ENCODE assay signal across 15 cellular contexts in the genomic region with DNA sequence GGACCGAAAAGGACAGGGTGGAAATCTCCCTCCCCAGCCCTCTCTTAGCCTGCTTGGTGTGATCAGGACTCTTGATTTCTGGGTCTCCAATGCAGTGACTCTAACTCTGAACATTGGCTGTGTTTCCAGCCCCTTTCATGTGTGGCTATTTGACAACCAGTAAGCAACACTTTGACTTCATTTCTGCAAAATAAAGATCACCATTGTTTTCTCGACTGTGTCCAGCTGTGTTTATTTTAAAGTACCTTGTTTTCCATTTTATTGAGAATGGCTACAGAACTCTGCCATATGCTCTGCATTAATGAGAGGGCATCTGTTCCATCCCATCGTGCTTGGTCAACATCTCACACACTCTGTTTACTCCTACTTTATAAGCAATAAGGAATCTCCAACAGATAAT.
DNase-seq lines count a peak whose midpoint lies in the region; ATAC-seq lines count a peak whose summit lies in the region.
"Had no signal": no experiment of that assay in that cellular context is flagged by ENCODE, and none has a peak within 500 bp of the region (broad histone marks: within the 10 kb centered on the region; RNA-seq: fewer than 3 reads in every experiment).

No MANE protein-coding gene starts in this region.

- no peaks in the 10 kb centered on the region for H3K27me3 Mint-ChIP-seq in activated CD4-positive, alpha-beta T cell treated with anti-CD3 and anti-CD28 coated beads for 36 hours
- peaks cover 3% of the 10 kb centered on the region for H3K27me3 Mint-ChIP-seq in IgD-negative memory B cell

- H3K9me3 Mint-ChIP-seq in activated CD4-positive, alpha-beta T cell treated with anti-CD3 and anti-CD28 coated beads for 36 hours (ENCODE audit: low read depth) = no peaks in the 10 kb centered on the region
- H3K9me3 Mint-ChIP-seq in IgD-negative memory B cell = no peaks in the 10 kb centered on the region
- H3K9me3 Mint-ChIP-seq: neural progenitor cell had no signal

- peaks cover 80% of the 10 kb centered on the region for H3K4me1 Mint-ChIP-seq in activated CD4-positive, alpha-beta T cell treated with anti-CD3 and anti-CD28 coated beads for 36 hours
- H3K4me1 Mint-ChIP-seq in IgD-negative memory B cell = peaks cover 54 to 82% (median 68%) of the 10 kb centered on the region in 3 donors

- H3K4me3 Mint-ChIP-seq in activated CD4-positive, alpha-beta T cell treated with anti-CD3 and anti-CD28 coated beads for 36 hours = no peak overlapping the region
- peak overlapping the region in 2 of 4 donors; percentile 87 to 90 for H3K4me3 Mint-ChIP-seq in IgD-negative memory B cell
- H3K4me3 Mint-ChIP-seq: neural progenitor cell had no signal

- DNase-seq in activated CD4-positive, alpha-beta T cell treated with anti-CD3 and anti-CD28 coated beads for 36 hours = no peak
- no peak for DNase-seq in activated CD4-positive, alpha-beta T cell treated with anti-CD3 and anti-CD28 coated beads, Interleukin-2, amount 50 U/mL, for 1 hour
- DNase-seq in sciatic nerve (ENCODE audit: low spot score) (no peak), HK-2 (ENCODE audit: unreplicated experiment) (no peak)
- DNase-seq: DMS153; foreskin fibroblast; NCI-H2029; NK-92 treated with Interleukin-12 subunit alpha and Interleukin-12 subunit beta, amount 100 ng/mL, for 24 hours; SJCRH30 had no signal

- peak overlapping the region; percentile 38 for H3K27ac ChIP-seq in angular gyrus (ENCODE audit: low read depth, low read length)
- H3K27ac ChIP-seq: neural progenitor cell, SJCRH30 had no signal

- POLR2A ChIA-PET in activated CD4-positive, alpha-beta T cell treated with anti-CD3 and anti-CD28 coated beads for 36 hours (lab: Charles Lee) = interaction anchor here (2.0 kb wide), 1 partner anchor 61 kb away, joined by 6 read pairs; the partner anchor contains the start of gene TAGAP

- CTCF ChIA-PET in activated CD4-positive, alpha-beta T cell treated with anti-CD3 and anti-CD28 coated beads for 36 hours (lab: Charles Lee) = interaction anchor here (0.7 to 16.1 kb wide), 12 partner anchors 8 to 202 kb away, joined by 3 to 413 read pairs (median 12); partner anchors contain the start of genes RSPH3 and TAGAP

- H3K36me3 Mint-ChIP-seq in activated CD4-positive, alpha-beta T cell treated with anti-CD3 and anti-CD28 coated beads for 36 hours (ENCODE audit: low read depth) = no peaks in the 10 kb centered on the region
- no peaks in the 10 kb centered on the region for H3K36me3 Mint-ChIP-seq in IgD-negative memory B cell
- H3K36me3 Mint-ChIP-seq: neural progenitor cell had no signal

- ATAC-seq in activated CD4-positive, alpha-beta T cell treated with anti-CD3 and anti-CD28 coated beads for 36 hours = no peak
- peak; percentile 27 for ATAC-seq in sciatic nerve
- no peak for ATAC-seq in HG02642 (IDR thresholded peaks at IDR 0.05; ENCODE audit: poor library complexity, unreplicated experiment)
- no peak for ATAC-seq in HG02759 (IDR thresholded peaks at IDR 0.05; ENCODE audit: unreplicated experiment)
- ATAC-seq: HCT116 had no signal

- intact Hi-C loops in activated CD4-positive, alpha-beta T cell treated with anti-CD3 and anti-CD28 coated beads for 36 hours (cut with DNase I, micrococcal nuclease) = loop anchor here (1.0 to 5.0 kb wide), 6 partner anchors 29 to 452 kb away; partner anchors contain the start of gene EZR (in 1 of the 2)
- intact Hi-C loops in sciatic nerve (cut with DNase I) = no loop called here

- peak overlapping the region; percentile 87 for H3K27ac Mint-ChIP-seq in activated CD4-positive, alpha-beta T cell treated with anti-CD3 and anti-CD28 coated beads for 36 hours
- peak overlapping the region; percentile 94 to 99 (median 98) for H3K27ac Mint-ChIP-seq in IgD-negative memory B cell
